Comparison of ENCODE assay signal across 11 cellular contexts in genomic region chr19:19224150-19224851, GRCh38. TPM values are rescaled to one million over a fixed set of nuclear protein-coding genes. Genes with fewer than 3 reads are reported as not detected.
DNase-seq lines count a peak whose midpoint lies in the region; ATAC-seq, FAIRE-seq and TF ChIP-seq lines count a peak whose summit lies in the region.
"Had no signal": no experiment of that assay in that cellular context is flagged by ENCODE, and none has a peak within 500 bp of the region (broad histone marks: within the 10 kb centered on the region; RNA-seq: fewer than 3 reads in every experiment).

No MANE protein-coding gene starts in this region.

- no peaks in the 10 kb centered on the region for H4K20me1 ChIP-seq in H1 (replicated peaks in 1 of 2; ENCODE audit: control insufficient read depth in 1 of 2, insufficient read depth in 2 of 2, low read length in 2 of 2)
- H4K20me1 ChIP-seq in smooth muscle cell (ENCODE audit: low read depth): no peaks in the 10 kb centered on the region

- H3K9me3 ChIP-seq in H1 (ENCODE audit: insufficient read depth in 2 of 2, low read depth in 1 of 2, low read length in 1 of 2): peaks cover 4 to 5% of the 10 kb centered on the region in 2 experiments; a peak in 2 of 4 replicates
- H3K9me3 ChIP-seq in smooth muscle cell (replicated peaks; ENCODE audit: low read depth): no peaks in the 10 kb centered on the region

- TF ChIP-seq CTCF in H1 (IDR thresholded peaks at IDR 0.05; ENCODE audit: control extremely low read depth in 1 of 3, insufficient read depth in 1 of 3, low read depth in 1 of 3, low read length in 3 of 3) (no peak), smooth muscle cell (IDR thresholded peaks at IDR 0.05; ENCODE audit: borderline replicate concordance, insufficient read depth, poor library complexity, severe bottlenecking) (no peak)

- TF ChIP-seq POLR2A in H1 (IDR thresholded peaks at IDR 0.05; ENCODE audit: control extremely low read depth in 1 of 2, low read depth in 2 of 2, low read length in 2 of 2): no peak

- peaks cover 5% of the 10 kb centered on the region; the same call in 1 of the 2 replicates for H3K23me2 ChIP-seq in H1 (ENCODE audit: low read depth, low read length)

- DNase-seq in activated CD8-positive, alpha-beta memory T cell treated with anti-CD3 and anti-CD28 coated beads, Interleukin-2, amount 10 ng/mL, durations not matched to agents 7 days and 5 days: no peak
- DNase-seq in activated CD8-positive, alpha-beta memory T cell treated with anti-CD3 and anti-CD28 coated beads, Interleukin-2, amount 50 U/mL, for 48 hours: no peak
- DNase-seq in NCI-H82 (lab: John Stamatoyannopoulos, UW) (peak; percentile 91), H1 (ENCODE audit: low read depth in 1 of 2, low spot score in 2 of 2) (no peak), smooth muscle cell (lab: John Stamatoyannopoulos, UW; ENCODE audit: unreplicated experiment) (no peak), amniotic stem cell (lab: John Stamatoyannopoulos, UW) (no peak)
- no peak for DNase-seq in stimulated activated CD4-positive, alpha-beta T cell treated with anti-CD3 and anti-CD28 coated beads, Interleukin-2, amount 100 ng/mL, for 48 hours

- no peak overlapping the region for H3K23ac ChIP-seq in H1 (ENCODE audit: insufficient read length)

- peak overlapping the region; percentile 3; the same call in 1 of the 2 replicates for H4K8ac ChIP-seq in H1 (ENCODE audit: extremely low read depth, insufficient read depth, low read length)

- ATAC-seq in activated CD8-positive, alpha-beta memory T cell treated with anti-CD3 and anti-CD28 coated beads, Interleukin-2, amount 10 ng/mL, durations not matched to agents 7 days and 5 days: no peak
- no peak for ATAC-seq in GM19328 (IDR thresholded peaks at IDR 0.05; ENCODE audit: unreplicated experiment)

- no peak overlapping the region for H2BK5ac ChIP-seq in H1 (ENCODE audit: low read depth, low read length)

- CTCF ChIA-PET in activated CD8-positive, alpha-beta memory T cell treated with anti-CD3 and anti-CD28 coated beads, Interleukin-2, amount 10 ng/mL, durations not matched to agents 7 days and 5 days (lab: Charles Lee): interaction anchor here (0.6 to 1.9 kb wide), 8 partner anchors 21 to 266 kb away, joined by 3 to 15 read pairs (median 6); partner anchors contain the start of gene NR2C2AP
- CTCF ChIA-PET in H1 (lab: Charles Lee; ENCODE audit: partially characterized antibody): interaction anchor here (1.0 to 2.5 kb wide), 13 partner anchors 9 to 266 kb away, joined by 3 to 20 read pairs (median 5); partner anchors contain the start of genes BORCS8 and RFXANK

- H3K36me3 ChIP-seq in H1 (ENCODE audit: control insufficient read depth in 2 of 4, insufficient read depth in 4 of 4, low read length in 3 of 4) (no peaks in the 10 kb centered on the region), smooth muscle cell (ENCODE audit: low read depth) (no peaks in the 10 kb centered on the region)

- H2BK12ac ChIP-seq in H1 (ENCODE audit: low read depth, low read length): no peak overlapping the region

- H3K36me3 Mint-ChIP-seq in activated CD8-positive, alpha-beta memory T cell treated with anti-CD3 and anti-CD28 coated beads, Interleukin-2, amount 10 ng/mL, durations not matched to agents 7 days and 5 days: no peaks in the 10 kb centered on the region

- H2BK20ac ChIP-seq in H1 (ENCODE audit: low read length): no peak overlapping the region

- H3K27ac ChIP-seq in H1 (ENCODE audit: low read depth, low read length) (no peak overlapping the region), smooth muscle cell (ENCODE audit: low read depth) (no peak overlapping the region)

- H2BK120ac ChIP-seq in H1 (replicated peaks; ENCODE audit: low read depth, low read length): no peak overlapping the region

- no peak overlapping the region for H3K18ac ChIP-seq in H1 (ENCODE audit: extremely low read depth, low read length)

- peak overlapping the region; percentile 17 to 59 (median 33); a peak in 7 of 8 replicates for H3K4me3 ChIP-seq in H1 (ENCODE audit: extremely low read depth in 1 of 4, insufficient read depth in 2 of 4, low read depth in 3 of 4, low read length in 4 of 4)
- peak overlapping the region; percentile 42 for H3K4me3 ChIP-seq in smooth muscle cell
- H3K4me3 ChIP-seq: lung had no signal

- H3K56ac ChIP-seq in H1 (replicated peaks; ENCODE audit: insufficient read length, low read depth, low read length): no peak overlapping the region

- 0 out of 2 replicates have a peak overlapping the region, but pooled peaks have one; percentile 39 for H2AK5ac ChIP-seq in H1 (ENCODE audit: low read depth, low read length)

- no peak overlapping the region for H3K4ac ChIP-seq in H1 (replicated peaks; ENCODE audit: insufficient read length, low read depth, low read length)

- H4K91ac ChIP-seq in H1 (replicated peaks; ENCODE audit: insufficient read length, low read length): no peak overlapping the region

- H3K14ac ChIP-seq in H1 (ENCODE audit: insufficient read length): no peak overlapping the region

- H3K4me3 Mint-ChIP-seq in activated CD8-positive, alpha-beta memory T cell treated with anti-CD3 and anti-CD28 coated beads, Interleukin-2, amount 10 ng/mL, durations not matched to agents 7 days and 5 days: peak overlapping the region; percentile 36

- H3K9me3 Mint-ChIP-seq in activated CD8-positive, alpha-beta memory T cell treated with anti-CD3 and anti-CD28 coated beads, Interleukin-2, amount 10 ng/mL, durations not matched to agents 7 days and 5 days (ENCODE audit: low read depth): no peaks in the 10 kb centered on the region

- no peak overlapping the region for H3K9ac ChIP-seq in H1 (replicated peaks in 1 of 4; ENCODE audit: extremely low read depth in 1 of 4, low read depth in 3 of 4, low read length in 3 of 4)
- no peak overlapping the region for H3K9ac ChIP-seq in smooth muscle cell (ENCODE audit: low read depth)

- H2AFZ ChIP-seq in H1 (ENCODE audit: low read length) (no peak overlapping the region), smooth muscle cell (ENCODE audit: low read depth) (no peak overlapping the region)

- POLR2A ChIA-PET in H1 (lab: Charles Lee; ENCODE audit: partially characterized antibody): interaction anchor here (1.0 to 2.1 kb wide), 7 partner anchors 9 to 161 kb away, joined by 3 to 10 read pairs (median 4); partner anchors contain the start of genes NCAN, NR2C2AP and SLC25A42

- no peak for TF ChIP-seq EP300 in H1 (IDR thresholded peaks at IDR 0.05; ENCODE audit: borderline replicate concordance in 1 of 2, low read depth in 2 of 2, low read length in 2 of 2)

- H3K27ac Mint-ChIP-seq in activated CD8-positive, alpha-beta memory T cell treated with anti-CD3 and anti-CD28 coated beads, Interleukin-2, amount 10 ng/mL, durations not matched to agents 7 days and 5 days: no peak overlapping the region

- no peaks in the 10 kb centered on the region for H3K79me1 ChIP-seq in H1 (ENCODE audit: low read depth, low read length)

- no peak for TF ChIP-seq RAD21 in H1 (IDR thresholded peaks at IDR 0.05 in 1 of 2, conservative IDR thresholded peaks at IDR 0.05 in 1 of 2; ENCODE audit: low read depth in 2 of 2, low read length in 2 of 2)

- peaks cover 2 to 17% (median 11%) of the 10 kb centered on the region in 4 experiments for H3K27me3 ChIP-seq in H1 (replicated peaks in 1 of 4; ENCODE audit: control insufficient read depth in 3 of 4, extremely low read depth in 1 of 4, insufficient read depth in 3 of 4, low read length in 3 of 4)
- H3K27me3 ChIP-seq in smooth muscle cell (ENCODE audit: low read depth): peaks cover 52% of the 10 kb centered on the region

- no peaks in the 10 kb centered on the region for H3K79me2 ChIP-seq in H1 (ENCODE audit: control insufficient read depth in 1 of 2, insufficient read depth in 2 of 2, low read length in 2 of 2)
- H3K79me2 ChIP-seq in smooth muscle cell (ENCODE audit: low read depth): no peaks in the 10 kb centered on the region

- FAIRE-seq in H1 (lab: Jason Lieb, UNC): no peak

- H3K4me2 ChIP-seq in H1 (ENCODE audit: insufficient read depth in 1 of 2, low read depth in 2 of 2, low read length in 2 of 2): peak overlapping the region; percentile 42 to 73
- H3K4me2 ChIP-seq in smooth muscle cell: peak overlapping the region; percentile 84

- no peak overlapping the region for H4K5ac ChIP-seq in H1 (ENCODE audit: insufficient read length, low read depth, low read length)

- peaks cover 0 to 7% (median 3%) of the 10 kb centered on the region in 4 experiments; a peak in 4 of 7 replicates for H3K4me1 ChIP-seq in H1 (replicated peaks in 1 of 4; ENCODE audit: control insufficient read depth in 3 of 4, insufficient read depth in 4 of 4, low read length in 3 of 4)
- no peaks in the 10 kb centered on the region for H3K4me1 ChIP-seq in smooth muscle cell (ENCODE audit: low read depth)

- H2BK15ac ChIP-seq in H1 (ENCODE audit: low read length): no peak overlapping the region

- no peaks in the 10 kb centered on the region for H3F3A ChIP-seq in smooth muscle cell (ENCODE audit: low read depth)

- peaks cover 20% of the 10 kb centered on the region for H3K27me3 Mint-ChIP-seq in activated CD8-positive, alpha-beta memory T cell treated with anti-CD3 and anti-CD28 coated beads, Interleukin-2, amount 10 ng/mL, durations not matched to agents 7 days and 5 days
- H3K27me3 Mint-ChIP-seq: brain had no signal

- WGBS in H1 (ENCODE audit: extremely low coverage in 1 of 2, insufficient coverage in 1 of 2, insufficient read length in 1 of 2, insufficient replicate concordance in 2 of 2, low coverage in 1 of 2, low lambda C conversion rate in 2 of 2, missing lambda C conversion rate in 1 of 2), 2 experiments: 65% methylated on average over 17 of the region's 17 CpGs; no CpG with 5 or more reads in 1 of the 2 experiments
- 75% methylated on average over 15 of the region's 17 CpGs for WGBS in smooth muscle cell (ENCODE audit: low lambda C conversion rate)

- peaks cover 3% of the 10 kb centered on the region for H3K4me1 Mint-ChIP-seq in activated CD8-positive, alpha-beta memory T cell treated with anti-CD3 and anti-CD28 coated beads, Interleukin-2, amount 10 ng/mL, durations not matched to agents 7 days and 5 days
- H3K4me1 Mint-ChIP-seq: brain had no signal

RNA-seq across cellular contexts. Expression of gene NCAN, which starts 12.5 kb away (rescaled TPM):
- total RNA-seq in activated CD8-positive, alpha-beta memory T cell treated with anti-CD3 and anti-CD28 coated beads, Interleukin-2, amount 10 ng/mL, durations not matched to agents 7 days and 5 days: under 1 TPM in 1 of 2 experiments, not detected in 1; 0.05 TPM
- 2.7 and 2.8 TPM in 2 replicates for total RNA-seq in H1 (2021; fragmentation: NEBNext Ultra II Directional; extraction: Animal tissue kit (Norgen Biotek cat#: 25700))
- polyA plus RNA-seq in H1 (2011; rRNA removed): 2.7 and 3.6 TPM in 2 replicates
- 3.5 TPM for polyA plus RNA-seq in H1 (2011; cell fraction: cytosol; rRNA removed)
- polyA plus RNA-seq in H1 (2011; cell fraction: nucleus; rRNA removed): 5.5 TPM
- polyA plus RNA-seq in H1 (2012, experiment 1 of 2): 3.7 to 5.9 TPM (median 5.5 TPM) in 4 replicates
- 4.4 TPM for polyA plus RNA-seq in H1 (2012, experiment 2 of 2)
- 5.1 TPM for polyA plus RNA-seq in H1 (2013, experiment 1 of 2)
- 4.1 TPM for polyA plus RNA-seq in H1 (2013, experiment 2 of 2)
- 3.3 and 4.0 TPM in 2 replicates for polyA minus RNA-seq in H1 (2011; rRNA and poly(A)+ RNA removed)
- 2.9 TPM for polyA minus RNA-seq in H1 (2011; cell fraction: cytosol; rRNA and poly(A)+ RNA removed)
- polyA minus RNA-seq in H1 (2011; cell fraction: nucleus; rRNA and poly(A)+ RNA removed): 3.4 TPM
- total RNA-seq in smooth muscle cell: 0.09 TPM in 1 of 2 replicates, not detected in the other
- not detected in 2 replicates for polyA plus RNA-seq in smooth muscle cell
- total RNA-seq: right cardiac atrium had no signal
- polyA plus RNA-seq: right cardiac atrium had no signal

RNA-seq across cellular contexts. Expression of gene NR2C2AP, which starts 21.1 kb away (rescaled TPM):
- total RNA-seq in activated CD8-positive, alpha-beta memory T cell treated with anti-CD3 and anti-CD28 coated beads, Interleukin-2, amount 10 ng/mL, durations not matched to agents 7 days and 5 days: 10 to 100 TPM; 32.8 to 33.0 TPM
- 20.5 and 24.9 TPM in 2 replicates for total RNA-seq in H1 (2021; fragmentation: NEBNext Ultra II Directional; extraction: Animal tissue kit (Norgen Biotek cat#: 25700))
- polyA plus RNA-seq in H1 (2011; rRNA removed) (16.4 TPM in 2 replicates), smooth muscle cell (10.5 and 14.5 TPM in 2 replicates)
- 20.5 TPM for polyA plus RNA-seq in H1 (2011; cell fraction: cytosol; rRNA removed)
- 26.2 TPM for polyA plus RNA-seq in H1 (2011; cell fraction: nucleus; rRNA removed)
- polyA plus RNA-seq in H1 (2012, experiment 1 of 2): 18.7 to 25.9 TPM (median 23.8 TPM) in 4 replicates
- 27.7 TPM for polyA plus RNA-seq in H1 (2012, experiment 2 of 2)
- 13.6 TPM for polyA plus RNA-seq in H1 (2013, experiment 1 of 2)
- 13.5 TPM for polyA plus RNA-seq in H1 (2013, experiment 2 of 2)
- 11.5 and 12.5 TPM in 2 replicates for polyA minus RNA-seq in H1 (2011; rRNA and poly(A)+ RNA removed)
- polyA minus RNA-seq in H1 (2011; cell fraction: cytosol; rRNA and poly(A)+ RNA removed): 4.9 TPM
- polyA minus RNA-seq in H1 (2011; cell fraction: nucleus; rRNA and poly(A)+ RNA removed): 7.6 TPM
- 3.2 and 6.9 TPM in 2 replicates for total RNA-seq in smooth muscle cell

RNA-seq across cellular contexts. Expression of gene RFXANK, which starts 32.2 kb away (rescaled TPM):
- 100 to 1,000 TPM; 110 to 121 TPM for total RNA-seq in activated CD8-positive, alpha-beta memory T cell treated with anti-CD3 and anti-CD28 coated beads, Interleukin-2, amount 10 ng/mL, durations not matched to agents 7 days and 5 days
- total RNA-seq in H1 (2021; fragmentation: NEBNext Ultra II Directional; extraction: Animal tissue kit (Norgen Biotek cat#: 25700)): 72.9 and 77.7 TPM in 2 replicates
- 87.5 and 105 TPM in 2 replicates for polyA plus RNA-seq in H1 (2011; rRNA removed)
- 84.1 TPM for polyA plus RNA-seq in H1 (2011; cell fraction: cytosol; rRNA removed)
- 140 TPM for polyA plus RNA-seq in H1 (2011; cell fraction: nucleus; rRNA removed)
- polyA plus RNA-seq in H1 (2012, experiment 1 of 2): 71.3 to 123 TPM (median 104 TPM) in 4 replicates
- polyA plus RNA-seq in H1 (2012, experiment 2 of 2): 156 TPM
- polyA plus RNA-seq in H1 (2013, experiment 1 of 2): 97.6 TPM
- polyA plus RNA-seq in H1 (2013, experiment 2 of 2): 103 TPM
- polyA minus RNA-seq in H1 (2011; rRNA and poly(A)+ RNA removed): 29.0 and 36.8 TPM in 2 replicates
- 32.7 TPM for polyA minus RNA-seq in H1 (2011; cell fraction: cytosol; rRNA and poly(A)+ RNA removed)
- polyA minus RNA-seq in H1 (2011; cell fraction: nucleus; rRNA and poly(A)+ RNA removed): 47.1 TPM
- 47.5 and 59.6 TPM in 2 replicates for total RNA-seq in smooth muscle cell
- 93.5 and 94.8 TPM in 2 replicates for polyA plus RNA-seq in smooth muscle cell

RNA-seq across cellular contexts. Expression of gene BORCS8, which starts 32.3 kb away (rescaled TPM):
- 10 to 100 TPM; 33.1 to 34.8 TPM for total RNA-seq in activated CD8-positive, alpha-beta memory T cell treated with anti-CD3 and anti-CD28 coated beads, Interleukin-2, amount 10 ng/mL, durations not matched to agents 7 days and 5 days
- total RNA-seq in H1 (2021; fragmentation: NEBNext Ultra II Directional; extraction: Animal tissue kit (Norgen Biotek cat#: 25700)): 15.9 and 20.9 TPM in 2 replicates
- polyA plus RNA-seq in H1 (2011; rRNA removed) (15.0 and 22.9 TPM in 2 replicates), smooth muscle cell (15.7 and 25.9 TPM in 2 replicates)
- polyA plus RNA-seq in H1 (2011; cell fraction: cytosol; rRNA removed): 15.4 TPM
- polyA plus RNA-seq in H1 (2011; cell fraction: nucleus; rRNA removed): 24.2 TPM
- 11.8 to 16.6 TPM (median 13.8 TPM) in 4 replicates for polyA plus RNA-seq in H1 (2012, experiment 1 of 2)
- polyA plus RNA-seq in H1 (2012, experiment 2 of 2): 10.5 TPM
- polyA plus RNA-seq in H1 (2013, experiment 1 of 2): 13.4 TPM
- 13.0 TPM for polyA plus RNA-seq in H1 (2013, experiment 2 of 2)
- 10.8 and 12.8 TPM in 2 replicates for polyA minus RNA-seq in H1 (2011; rRNA and poly(A)+ RNA removed)
- polyA minus RNA-seq in H1 (2011; cell fraction: cytosol; rRNA and poly(A)+ RNA removed): 4.4 TPM
- polyA minus RNA-seq in H1 (2011; cell fraction: nucleus; rRNA and poly(A)+ RNA removed): 12.4 TPM
- 6.6 and 10.0 TPM in 2 replicates for total RNA-seq in smooth muscle cell

RNA-seq across cellular contexts. Expression of gene TM6SF2, which starts 48.8 kb away (rescaled TPM):
- total RNA-seq in activated CD8-positive, alpha-beta memory T cell treated with anti-CD3 and anti-CD28 coated beads, Interleukin-2, amount 10 ng/mL, durations not matched to agents 7 days and 5 days: not detected
- total RNA-seq in H1 (2021; fragmentation: NEBNext Ultra II Directional; extraction: Animal tissue kit (Norgen Biotek cat#: 25700)): 5.3 and 6.5 TPM in 2 replicates
- polyA plus RNA-seq in H1 (2011; rRNA removed): 10.1 and 12.9 TPM in 2 replicates
- 7.7 TPM for polyA plus RNA-seq in H1 (2011; cell fraction: cytosol; rRNA removed)
- 23.1 TPM for polyA plus RNA-seq in H1 (2011; cell fraction: nucleus; rRNA removed)
- polyA plus RNA-seq in H1 (2012, experiment 1 of 2): 2.8 to 9.1 TPM (median 6.3 TPM) in 4 replicates
- polyA plus RNA-seq in H1 (2012, experiment 2 of 2): 5.6 TPM
- polyA plus RNA-seq in H1 (2013, experiment 1 of 2): 6.5 TPM
- 5.9 TPM for polyA plus RNA-seq in H1 (2013, experiment 2 of 2)
- 3.7 TPM in 2 replicates for polyA minus RNA-seq in H1 (2011; rRNA and poly(A)+ RNA removed)
- polyA minus RNA-seq in H1 (2011; cell fraction: cytosol; rRNA and poly(A)+ RNA removed): 2.5 TPM
- polyA minus RNA-seq in H1 (2011; cell fraction: nucleus; rRNA and poly(A)+ RNA removed): 3.7 TPM
- total RNA-seq in smooth muscle cell: 1.0 and 3.4 TPM in 2 replicates
- 7.9 and 9.4 TPM in 2 replicates for polyA plus RNA-seq in smooth muscle cell
